In the genomic region with DNA sequence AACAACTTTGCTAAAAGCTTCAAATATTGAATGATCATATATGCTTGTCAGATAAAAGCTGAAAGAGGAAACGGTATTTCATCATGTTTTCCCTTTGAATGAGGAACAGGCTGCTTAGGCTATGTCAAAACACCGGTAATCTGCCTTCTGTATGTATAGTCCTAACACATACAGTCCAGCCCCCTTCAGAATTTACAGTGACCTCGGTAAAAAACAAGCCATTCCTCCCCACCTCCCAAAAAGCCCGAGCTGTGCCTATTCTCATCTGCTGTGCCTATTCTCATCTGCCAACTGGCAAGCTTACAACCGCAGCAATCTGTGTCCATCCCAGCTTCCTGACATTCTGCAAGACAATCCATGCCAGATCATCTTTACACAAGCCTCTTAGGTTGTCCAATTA, we compare ENCODE assay signal across 16 cellular contexts. TPM values are rescaled to one million over a fixed set of nuclear protein-coding genes. Genes with fewer than 3 reads are reported as not detected.
DNase-seq lines count a peak whose midpoint lies in the region; ATAC-seq and TF ChIP-seq lines count a peak whose summit lies in the region.
"Had no signal": no experiment of that assay in that cellular context is flagged by ENCODE, and none has a peak within 500 bp of the region (broad histone marks: within the 10 kb centered on the region; RNA-seq: fewer than 3 reads in every experiment).

No MANE protein-coding gene starts in this region.

- H3K4me3 ChIP-seq in neutrophil (ENCODE audit: low read depth in 1 of 2, low read length in 1 of 2) = peak overlapping the region; percentile 32 to 53
- no peak overlapping the region for H3K4me3 ChIP-seq in mucosa of descending colon
- H3K4me3 ChIP-seq: PC-9, smooth muscle cell, thyroid gland had no signal

- no peak for TF ChIP-seq CTCF in VCaP (conservative IDR thresholded peaks at IDR 0.05)
- no peak for TF ChIP-seq CTCF in neutrophil (IDR thresholded peaks at IDR 0.05)
- TF ChIP-seq CTCF in mucosa of descending colon (IDR thresholded peaks at IDR 0.05) = no peak

- intact Hi-C loops in mucosa of descending colon (cut with DNase I, micrococcal nuclease) = no loop called here

- no peak for ATAC-seq in HG03520 (IDR thresholded peaks at IDR 0.05; ENCODE audit: unreplicated experiment)
- no peak for ATAC-seq in mucosa of descending colon
- ATAC-seq: T-cell had no signal

- no peaks in the 10 kb centered on the region for H3K27me3 ChIP-seq in neutrophil
- H3K27me3 ChIP-seq: thyroid gland had no signal

- H3K9me3 ChIP-seq in neutrophil (no peaks in the 10 kb centered on the region), mucosa of descending colon (no peaks in the 10 kb centered on the region)
- H3K9me3 ChIP-seq: thyroid gland had no signal

- H3K27ac ChIP-seq in VCaP (peak overlapping the region; percentile 28), neutrophil (peak overlapping the region; percentile 89)
- H3K27ac ChIP-seq: PC-9, thyroid gland had no signal

- DNase-seq in KBM-7 (peak; percentile 69), NCI-H446 treated with DMSO at 0.1 percent for 48 hours (lab: John Stamatoyannopoulos, UW) (peak; percentile 64), activated T-cell treated with anti-CD3 and anti-CD28 coated beads for 4 hours (no peak), mucosa of descending colon (no peak)
- DNase-seq: activated B cell treated with CpG ODN at 0.5 μM for 24 hours; activated CD8-positive, alpha-beta memory T cell treated with anti-CD3 and anti-CD28 coated beads for 24 hours; HCEC 1CT; hypothalamus; MM.1S; PC-9; T-cell; thyroid gland had no signal

- H3K4me1 ChIP-seq in neutrophil (ENCODE audit: control insufficient read depth in 1 of 2, insufficient read depth in 1 of 2, low read depth in 1 of 2, low read length in 1 of 2) (peaks cover 68 to 71% of the 10 kb centered on the region in 2 experiments), mucosa of descending colon (ENCODE audit: low read depth) (peaks cover 7% of the 10 kb centered on the region)

- in situ Hi-C loops in KBM-7 (cut with MboI; ENCODE audit: low pct_unique_long_range_greater_than_20kb, low sequenced_read_pairs) = no loop called here

- H3K36me3 ChIP-seq in neutrophil = peaks cover 6% of the 10 kb centered on the region
- H3K36me3 ChIP-seq in mucosa of descending colon (ENCODE audit: low read depth) = no peaks in the 10 kb centered on the region
- H3K36me3 ChIP-seq: thyroid gland had no signal

RNA-seq across cellular contexts. Expression of gene UBE2J1, which starts 26.8 kb away (rescaled TPM):
- total RNA-seq in mucosa of descending colon = 10 to 100 TPM; 40.0 to 50.2 (median 42.2) TPM

RNA-seq across cellular contexts. Expression of gene RRAGD, which starts 32.8 kb away (rescaled TPM):
- 10 to 100 TPM in 1 of 3 donors, 1 to 10 TPM in 2; 3.2 to 17.6 (median 4.0) TPM for total RNA-seq in mucosa of descending colon
- total RNA-seq: PC-9 had no signal

RNA-seq across cellular contexts. Expression of gene ANKRD6, which starts 53.7 kb away (rescaled TPM):
- 10 to 100 TPM in 1 of 3 donors, 1 to 10 TPM in 2; 1.8 to 10.9 (median 2.8) TPM for total RNA-seq in mucosa of descending colon

Comparison
In these comparisons a context has a peak if more than half of its experiments do, and no peak if none do; other contexts are left out.
1. DNase-seq: peak in KBM-7 (single experiment) and NCI-H446 treated with DMSO at 0.1 percent for 48 hours (single experiment); none in activated T-cell treated with anti-CD3 and anti-CD28 coated beads for 4 hours (single experiment) and mucosa of descending colon (0 of 3).